In genomic region chr14:78254911-78255431, GRCh38 we compare ENCODE assay signal across 9 cellular contexts.
DNase-seq lines count a peak whose midpoint lies in the region; ATAC-seq and TF ChIP-seq lines count a peak whose summit lies in the region.
"Had no signal": no experiment of that assay in that cellular context is flagged by ENCODE, and none has a peak within 500 bp of the region (broad histone marks: within the 10 kb centered on the region; RNA-seq: fewer than 3 reads in every experiment).

No MANE protein-coding gene starts in this region.

- H3K4me2 ChIP-seq in MM.1S (ENCODE audit: low read depth, low read length) = no peak overlapping the region

- H3K9me3 ChIP-seq in MM.1S (replicated peaks; ENCODE audit: insufficient read depth, low read length) = no peaks in the 10 kb centered on the region
- H3K9me3 ChIP-seq in left lung = no peaks in the 10 kb centered on the region
- H3K9me3 ChIP-seq in heart right ventricle = no peaks in the 10 kb centered on the region
- H3K9me3 ChIP-seq: tibial artery had no signal

- in situ Hi-C loops in G401 (cut with HindIII; ENCODE audit: low sequenced_read_pairs) = no loop called here

- TF ChIP-seq CTCF in MM.1S (IDR thresholded peaks at IDR 0.05; ENCODE audit: low read length) (no peak), left lung (IDR thresholded peaks at IDR 0.05) (no peak), heart right ventricle (IDR thresholded peaks at IDR 0.05) (no peak)

- H3F3A ChIP-seq in MM.1S (ENCODE audit: insufficient read depth, low read length) = no peaks in the 10 kb centered on the region

- DNase-seq in G401 (ENCODE audit: low spot score) (peak; percentile 3), MM.1S (peak; percentile 34), SHP77 (lab: John Stamatoyannopoulos, UW) (peak; percentile 5 to 12), left lung (peak in 1 of 2 donors; percentile 38), RKO (ENCODE audit: low spot score) (no peak), heart right ventricle (no peak)
- DNase-seq: tibial artery had no signal

- H2AFZ ChIP-seq in MM.1S (ENCODE audit: low read length) = no peak overlapping the region

- H3K27me3 ChIP-seq in MM.1S (replicated peaks; ENCODE audit: insufficient read depth, low read length) (no peaks in the 10 kb centered on the region), left lung (no peaks in the 10 kb centered on the region), heart right ventricle (peaks cover 0 to 18% (median 4%) of the 10 kb centered on the region in 7 donors)
- H3K27me3 ChIP-seq: tibial artery had no signal

- no peak overlapping the region for H3K4me3 ChIP-seq in MM.1S (ENCODE audit: low read length)
- H3K4me3 ChIP-seq in left lung = no peak overlapping the region
- H3K4me3 ChIP-seq in heart right ventricle = no peak overlapping the region
- H3K4me3 ChIP-seq: tibial artery had no signal

- H3K27ac ChIP-seq in MM.1S (ENCODE audit: low read length) (no peak overlapping the region), left lung (no peak overlapping the region), heart right ventricle (no peak overlapping the region)
- H3K27ac ChIP-seq: tibial artery had no signal

- H3K36me3 ChIP-seq in MM.1S (replicated peaks; ENCODE audit: insufficient read depth, low read length) (no peaks in the 10 kb centered on the region), left lung (no peaks in the 10 kb centered on the region), heart right ventricle (no peaks in the 10 kb centered on the region)
- H3K36me3 ChIP-seq: tibial artery had no signal

- no peak overlapping the region for H3K9ac ChIP-seq in MM.1S (ENCODE audit: low read length)

- no peaks in the 10 kb centered on the region for H4K20me1 ChIP-seq in MM.1S (ENCODE audit: insufficient read depth, low read length)

- no peaks in the 10 kb centered on the region for H3K79me2 ChIP-seq in MM.1S (ENCODE audit: low read length)

- ATAC-seq in left lung (peak; percentile 31), heart right ventricle (no peak), HG02588 (IDR thresholded peaks at IDR 0.05; ENCODE audit: unreplicated experiment) (no peak), GM21786 (IDR thresholded peaks at IDR 0.05; ENCODE audit: unreplicated experiment) (no peak)

- H3K4me1 ChIP-seq in MM.1S (ENCODE audit: low read length) = no peaks in the 10 kb centered on the region
- H3K4me1 ChIP-seq in left lung = no peaks in the 10 kb centered on the region
- H3K4me1 ChIP-seq in heart right ventricle = no peaks in the 10 kb centered on the region
- H3K4me1 ChIP-seq: tibial artery had no signal

- H3K9me2 ChIP-seq in MM.1S (replicated peaks; ENCODE audit: insufficient read depth, low read length) = no peaks in the 10 kb centered on the region

- 69 to 78% methylated on average over 9 of the region's 9 CpGs for WGBS in heart right ventricle, 2 donors

- intact Hi-C loops in left lung (cut with DNase I) (no loop called here), heart right ventricle (cut with DNase I) (no loop called here)

Comparison
In these comparisons a context has a peak if more than half of its experiments do, and no peak if none do; other contexts are left out.
1. DNase-seq: peak in G401 (single experiment), MM.1S (single experiment) and SHP77 (2 of 2); none in RKO (single experiment) and heart right ventricle (0 of 2).